Comparison of ENCODE assay signal across 14 cellular contexts in the genomic region with DNA sequence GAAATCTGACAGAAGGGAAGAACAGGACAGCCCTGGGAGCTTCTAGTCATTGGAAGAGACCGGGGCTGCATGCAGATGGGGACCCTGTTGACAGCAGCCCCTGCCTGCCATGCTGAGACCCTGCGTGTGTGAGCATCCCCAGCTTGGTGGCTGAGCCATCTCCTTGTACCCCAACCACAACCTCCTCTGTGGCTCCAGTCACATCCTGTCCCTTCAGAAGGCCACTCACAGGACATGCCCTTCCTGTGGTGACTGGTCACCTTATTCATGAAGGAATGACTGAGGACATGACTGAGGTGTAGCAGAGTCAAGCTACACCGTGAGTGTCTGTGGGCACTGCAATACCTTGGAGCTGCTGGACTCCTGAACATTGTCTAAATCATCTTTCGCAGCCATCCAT.
DNase-seq lines count a peak whose midpoint lies in the region; ATAC-seq and TF ChIP-seq lines count a peak whose summit lies in the region.
"Had no signal": no experiment of that assay in that cellular context is flagged by ENCODE, and none has a peak within 500 bp of the region (broad histone marks: within the 10 kb centered on the region; RNA-seq: fewer than 3 reads in every experiment).

No MANE protein-coding gene starts in this region.

- H3K4me1 ChIP-seq in breast epithelium: peaks cover 9 to 15% of the 10 kb centered on the region in 2 donors

- no peaks in the 10 kb centered on the region for H3K27me3 Mint-ChIP-seq in MCF 10A (ENCODE audit: insufficient read depth, unreplicated experiment)
- no peaks in the 10 kb centered on the region for H3K27me3 Mint-ChIP-seq in T-helper 2 cell treated with Interferon-gamma antibody and Interleukin-4, amounts not matched to agents 5 μg/mL and 100 μg/mL, for 36 hours (ENCODE audit: low read depth)

- TF ChIP-seq CTCF in MCF 10A (IDR thresholded peaks at IDR 0.05; ENCODE audit: unreplicated experiment): no peak
- no peak for TF ChIP-seq CTCF in breast epithelium (IDR thresholded peaks at IDR 0.05)

- no peak overlapping the region for H3K4me3 Mint-ChIP-seq in MCF 10A (ENCODE audit: unreplicated experiment)
- no peak overlapping the region for H3K4me3 Mint-ChIP-seq in T-helper 2 cell treated with Interferon-gamma antibody and Interleukin-4, amounts not matched to agents 5 μg/mL and 100 μg/mL, for 36 hours
- no peak overlapping the region for H3K4me3 Mint-ChIP-seq in stimulated activated effector memory CD8-positive, alpha-beta T cell treated with anti-CD3 and anti-CD28 coated beads, Interleukin-12 subunit alpha, Interleukin-12 subunit beta, amount 100 ng/mL, for 72 hours

- no peaks in the 10 kb centered on the region for H3K9me3 ChIP-seq in breast epithelium
- no peaks in the 10 kb centered on the region for H3K9me3 ChIP-seq in iPS-18c (ENCODE audit: control insufficient read depth, insufficient read depth, low read length)
- H3K9me3 ChIP-seq: gastroesophageal sphincter had no signal

- no peak for TF ChIP-seq POLR2A in breast epithelium (IDR thresholded peaks at IDR 0.05)

- no TSS peak for BruUV-seq in MCF 10A (replicated peaks; lab: Mats Ljungman, UMichigan)

- POLR2A ChIA-PET in MCF 10A (lab: Yijun Ruan, JAX): interaction anchor here (0.7 to 4.4 kb wide), 8 partner anchors 12 to 163 kb away, joined by 3 to 36 read pairs (median 6); no protein-coding TSS in a partner anchor

- H3K4me3 ChIP-seq in breast epithelium (no peak overlapping the region), iPS-18c (ENCODE audit: insufficient read depth, low read depth, low read length) (peak overlapping the region; percentile 24; the same call in 1 of the 2 replicates)
- H3K4me3 ChIP-seq: gastroesophageal sphincter had no signal

- DNase-seq in MCF 10A (ENCODE audit: unreplicated experiment): no peak
- no peak for DNase-seq in breast epithelium (ENCODE audit: low spot score in 2 of 2)
- no peak for DNase-seq in T-helper 2 cell treated with Interferon-gamma antibody and Interleukin-4, amounts not matched to agents 5 μg/mL and 100 μg/mL, for 36 hours (ENCODE audit: low spot score)
- no peak for DNase-seq in stimulated activated effector memory CD8-positive, alpha-beta T cell treated with anti-CD3 and anti-CD28 coated beads, Interleukin-12 subunit alpha, Interleukin-12 subunit beta, amount 100 ng/mL, for 72 hours (ENCODE audit: low spot score in 2 of 2)
- DNase-seq in hippocampal formation (lab: John Stamatoyannopoulos, UW): no peak
- no peak for DNase-seq in epidermal melanocyte (ENCODE audit: insufficient read length, low spot score)
- DNase-seq: activated CD4-positive, alpha-beta T cell treated with anti-CD3 and anti-CD28 coated beads, Interleukin-2, amount 50 U/mL, for 48 hours; activated gamma-delta T cell treated with Interleukin-2 at 50 U/mL for 16 hours; GOT3; NCI-H774; SHP77 treated with DMSO at 0.1 percent for 48 hours had no signal

- H3K36me3 Mint-ChIP-seq in MCF 10A (ENCODE audit: insufficient read depth, unreplicated experiment): no peaks in the 10 kb centered on the region
- peaks cover 2% of the 10 kb centered on the region for H3K36me3 Mint-ChIP-seq in T-helper 2 cell treated with Interferon-gamma antibody and Interleukin-4, amounts not matched to agents 5 μg/mL and 100 μg/mL, for 36 hours (ENCODE audit: low read depth)
- no peaks in the 10 kb centered on the region for H3K36me3 Mint-ChIP-seq in stimulated activated effector memory CD8-positive, alpha-beta T cell treated with anti-CD3 and anti-CD28 coated beads, Interleukin-12 subunit alpha, Interleukin-12 subunit beta, amount 100 ng/mL, for 72 hours

- H3K9me3 Mint-ChIP-seq in MCF 10A (ENCODE audit: unreplicated experiment): no peaks in the 10 kb centered on the region
- no peaks in the 10 kb centered on the region for H3K9me3 Mint-ChIP-seq in T-helper 2 cell treated with Interferon-gamma antibody and Interleukin-4, amounts not matched to agents 5 μg/mL and 100 μg/mL, for 36 hours
- H3K9me3 Mint-ChIP-seq in stimulated activated effector memory CD8-positive, alpha-beta T cell treated with anti-CD3 and anti-CD28 coated beads, Interleukin-12 subunit alpha, Interleukin-12 subunit beta, amount 100 ng/mL, for 72 hours: no peaks in the 10 kb centered on the region

- CTCF ChIA-PET in MCF 10A (lab: Yijun Ruan, JAX): interaction anchor here (0.6 to 1.5 kb wide), 5 partner anchors 12 to 1717 kb away, joined by 3 to 5 read pairs (median 4); no protein-coding TSS in a partner anchor

- intact Hi-C loops in MCF 10A (cut with micrococcal nuclease): no loop called here
- intact Hi-C loops in breast epithelium (cut with DNase I; ENCODE audit: low total_unique reads): no loop called here

- no peaks in the 10 kb centered on the region for H3K27me3 ChIP-seq in breast epithelium
- H3K27me3 ChIP-seq: gastroesophageal sphincter had no signal

- H3K4me1 Mint-ChIP-seq in MCF 10A (ENCODE audit: insufficient read depth, unreplicated experiment): peaks cover 21% of the 10 kb centered on the region
- peaks cover 28% of the 10 kb centered on the region for H3K4me1 Mint-ChIP-seq in T-helper 2 cell treated with Interferon-gamma antibody and Interleukin-4, amounts not matched to agents 5 μg/mL and 100 μg/mL, for 36 hours (ENCODE audit: low read depth)
- H3K4me1 Mint-ChIP-seq in stimulated activated effector memory CD8-positive, alpha-beta T cell treated with anti-CD3 and anti-CD28 coated beads, Interleukin-12 subunit alpha, Interleukin-12 subunit beta, amount 100 ng/mL, for 72 hours: peaks cover 44% of the 10 kb centered on the region

- peak overlapping the region; percentile 9 for H3K27ac Mint-ChIP-seq in MCF 10A (ENCODE audit: low read depth, unreplicated experiment)
- peak overlapping the region; percentile 69 for H3K27ac Mint-ChIP-seq in T-helper 2 cell treated with Interferon-gamma antibody and Interleukin-4, amounts not matched to agents 5 μg/mL and 100 μg/mL, for 36 hours
- H3K27ac Mint-ChIP-seq in stimulated activated effector memory CD8-positive, alpha-beta T cell treated with anti-CD3 and anti-CD28 coated beads, Interleukin-12 subunit alpha, Interleukin-12 subunit beta, amount 100 ng/mL, for 72 hours: peak overlapping the region; percentile 23

- peak overlapping the region in 1 of 2 donors; percentile 5 for H3K27ac ChIP-seq in breast epithelium

- peak; percentile 57 for ATAC-seq in stimulated activated effector memory CD8-positive, alpha-beta T cell treated with anti-CD3 and anti-CD28 coated beads, Interleukin-12 subunit alpha, Interleukin-12 subunit beta, amount 100 ng/mL, for 72 hours
- no peak for ATAC-seq in HG03439 (IDR thresholded peaks at IDR 0.05; ENCODE audit: unreplicated experiment)
- ATAC-seq: gastroesophageal sphincter had no signal

- no peaks in the 10 kb centered on the region for H3K36me3 ChIP-seq in breast epithelium
- H3K36me3 ChIP-seq: gastroesophageal sphincter had no signal

Comparison
In these comparisons a context has a peak if more than half of its experiments do, and no peak if none do; other contexts are left out.
1. H3K27ac Mint-ChIP-seq: peak in every context shown above with its lines; median percentile 69 in T-helper 2 cell treated with Interferon-gamma antibody and Interleukin-4, amounts not matched to agents 5 μg/mL and 100 μg/mL, for 36 hours; 23 in stimulated activated effector memory CD8-positive, alpha-beta T cell treated with anti-CD3 and anti-CD28 coated beads, Interleukin-12 subunit alpha, Interleukin-12 subunit beta, amount 100 ng/mL, for 72 hours; 9 in MCF 10A.